Comparison of ENCODE assay signal across 1 cellular context in the genomic region with DNA sequence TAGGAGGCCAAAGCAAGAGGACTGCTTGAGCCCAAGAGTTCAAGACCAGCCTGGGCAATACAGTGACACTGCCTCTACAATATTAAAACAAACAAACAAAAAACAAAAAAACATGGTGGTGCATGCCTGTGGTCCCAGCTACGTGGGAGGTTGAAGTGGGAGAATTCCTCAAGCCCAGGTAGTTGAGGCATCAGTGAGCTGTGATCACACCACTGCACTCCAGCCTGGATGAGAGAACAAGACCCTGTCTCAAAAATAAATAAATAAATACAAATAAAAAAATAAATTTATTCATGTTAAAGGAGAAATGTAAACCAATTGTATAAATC.
TF ChIP-seq lines count a peak whose summit lies in the region.

No MANE protein-coding gene starts in this region.

TF ChIP-seq in HepG2, 621 proteins besides CTCF, POLR2A, EP300 and RAD21 (continued from another document):
- TF ChIP-seq, protein P1, sequence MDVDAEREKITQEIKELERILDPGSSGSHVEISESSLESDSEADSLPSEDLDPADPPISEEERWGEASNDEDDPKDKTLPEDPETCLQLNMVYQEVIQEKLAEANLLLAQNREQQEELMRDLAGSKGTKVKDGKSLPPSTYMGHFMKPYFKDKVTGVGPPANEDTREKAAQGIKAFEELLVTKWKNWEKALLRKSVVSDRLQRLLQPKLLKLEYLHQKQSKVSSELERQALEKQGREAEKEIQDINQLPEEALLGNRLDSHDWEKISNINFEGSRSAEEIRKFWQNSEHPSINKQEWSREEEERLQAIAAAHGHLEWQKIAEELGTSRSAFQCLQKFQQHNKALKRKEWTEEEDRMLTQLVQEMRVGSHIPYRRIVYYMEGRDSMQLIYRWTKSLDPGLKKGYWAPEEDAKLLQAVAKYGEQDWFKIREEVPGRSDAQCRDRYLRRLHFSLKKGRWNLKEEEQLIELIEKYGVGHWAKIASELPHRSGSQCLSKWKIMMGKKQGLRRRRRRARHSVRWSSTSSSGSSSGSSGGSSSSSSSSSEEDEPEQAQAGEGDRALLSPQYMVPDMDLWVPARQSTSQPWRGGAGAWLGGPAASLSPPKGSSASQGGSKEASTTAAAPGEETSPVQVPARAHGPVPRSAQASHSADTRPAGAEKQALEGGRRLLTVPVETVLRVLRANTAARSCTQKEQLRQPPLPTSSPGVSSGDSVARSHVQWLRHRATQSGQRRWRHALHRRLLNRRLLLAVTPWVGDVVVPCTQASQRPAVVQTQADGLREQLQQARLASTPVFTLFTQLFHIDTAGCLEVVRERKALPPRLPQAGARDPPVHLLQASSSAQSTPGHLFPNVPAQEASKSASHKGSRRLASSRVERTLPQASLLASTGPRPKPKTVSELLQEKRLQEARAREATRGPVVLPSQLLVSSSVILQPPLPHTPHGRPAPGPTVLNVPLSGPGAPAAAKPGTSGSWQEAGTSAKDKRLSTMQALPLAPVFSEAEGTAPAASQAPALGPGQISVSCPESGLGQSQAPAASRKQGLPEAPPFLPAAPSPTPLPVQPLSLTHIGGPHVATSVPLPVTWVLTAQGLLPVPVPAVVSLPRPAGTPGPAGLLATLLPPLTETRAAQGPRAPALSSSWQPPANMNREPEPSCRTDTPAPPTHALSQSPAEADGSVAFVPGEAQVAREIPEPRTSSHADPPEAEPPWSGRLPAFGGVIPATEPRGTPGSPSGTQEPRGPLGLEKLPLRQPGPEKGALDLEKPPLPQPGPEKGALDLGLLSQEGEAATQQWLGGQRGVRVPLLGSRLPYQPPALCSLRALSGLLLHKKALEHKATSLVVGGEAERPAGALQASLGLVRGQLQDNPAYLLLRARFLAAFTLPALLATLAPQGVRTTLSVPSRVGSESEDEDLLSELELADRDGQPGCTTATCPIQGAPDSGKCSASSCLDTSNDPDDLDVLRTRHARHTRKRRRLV (CRISPR knock-in tag; IDR thresholded peaks at IDR 0.05), result no peak
- TF ChIP-seq GATA4 (IDR thresholded peaks at IDR 0.05; ENCODE audit: borderline replicate concordance, low read depth) (no peak), ZNF337 (CRISPR knock-in tag; IDR thresholded peaks at IDR 0.05; ENCODE audit: borderline replicate concordance, low read depth) (no peak)
